ENCODE assay signal across 1 cellular context in genomic region chr6:11143394-11144371, GRCh38.
TF ChIP-seq lines count a peak whose summit lies in the region.

No MANE protein-coding gene starts in this region.

TF ChIP-seq in HCT116, 20 proteins besides CTCF, POLR2A, EP300 and RAD21 (continued from another document):
- TF ChIP-seq ATF3 (IDR thresholded peaks at IDR 0.05), result peak; percentile 81
- no peak for TF ChIP-seq EZH2 (IDR thresholded peaks at IDR 0.05)
- TF ChIP-seq REST (IDR thresholded peaks at IDR 0.05; ENCODE audit: low read depth), result no peak
- TF ChIP-seq ELF1 (IDR thresholded peaks at IDR 0.05; ENCODE audit: borderline replicate concordance, low read depth), result no peak
- TF ChIP-seq MAX (IDR thresholded peaks at IDR 0.05), result peak; percentile 99
- TF ChIP-seq CBX3 (IDR thresholded peaks at IDR 0.05; ENCODE audit: low read depth), result peak; percentile 99
- TF ChIP-seq POLR2AphosphoS5 (IDR thresholded peaks at IDR 0.05; ENCODE audit: low read depth, low read length), result 0 out of 2 replicates have a peak, but pooled peaks have one; percentile 30
